In genomic region chrX:136200466-136200865, GRCh38 we compare ENCODE assay signal across 10 cellular contexts. TPM values are rescaled to one million over a fixed set of nuclear protein-coding genes. Genes with fewer than 3 reads are reported as not detected.
DNase-seq lines count a peak whose midpoint lies in the region; ATAC-seq and TF ChIP-seq lines count a peak whose summit lies in the region.
"Had no signal": no experiment of that assay in that cellular context is flagged by ENCODE, and none has a peak within 500 bp of the region (broad histone marks: within the 10 kb centered on the region; RNA-seq: fewer than 3 reads in every experiment).

No MANE protein-coding gene starts in this region.

- peaks cover 48 to 76% of the 10 kb centered on the region in 2 donors for H3K4me1 ChIP-seq in thyroid gland

- peak in 3 of 6 experiments; percentile 25 to 53 (median 29) for TF ChIP-seq CTCF in thyroid gland (IDR thresholded peaks at IDR 0.05)

- peak; percentile 69 for DNase-seq in activated CD4-positive, alpha-beta T cell treated with anti-CD3 and anti-CD28 coated beads, Interleukin-2, amount 10 ng/mL, durations not matched to agents 24 days and 14 days
- no peak for DNase-seq in activated CD4-positive, alpha-beta T cell treated with anti-CD3 and anti-CD28 coated beads, Interleukin-2, amount 50 U/mL, for 4 hours
- DNase-seq in RPMI8226 (peak; percentile 6), germinal center (ENCODE audit: low spot score) (peak; percentile 3), thyroid gland (no peak), hepatic stellate cell (ENCODE audit: low spot score) (no peak)

- H3K36me3 ChIP-seq in thyroid gland: no peaks in the 10 kb centered on the region
- H3K36me3 ChIP-seq: neutrophil had no signal

- ATAC-seq in GM21528 (IDR thresholded peaks at IDR 0.05; ENCODE audit: low FRiP score, unreplicated experiment) (no peak), GM19455 (IDR thresholded peaks at IDR 0.05; ENCODE audit: unreplicated experiment) (no peak)

- H3K27ac ChIP-seq in thyroid gland: peak overlapping the region; percentile 70 to 90 (median 82)
- H3K27ac ChIP-seq: neutrophil had no signal

- H3K9me3 ChIP-seq in thyroid gland: no peaks in the 10 kb centered on the region
- H3K9me3 ChIP-seq: neutrophil had no signal

- no peak overlapping the region for H3K4me3 Mint-ChIP-seq in activated CD4-positive, alpha-beta T cell treated with anti-CD3 and anti-CD28 coated beads, Interleukin-2, amount 10 ng/mL, durations not matched to agents 24 days and 14 days
- H3K4me3 Mint-ChIP-seq: CD14-positive monocyte had no signal

- no peaks in the 10 kb centered on the region for H3K9me3 Mint-ChIP-seq in activated CD4-positive, alpha-beta T cell treated with anti-CD3 and anti-CD28 coated beads, Interleukin-2, amount 10 ng/mL, durations not matched to agents 24 days and 14 days
- H3K9me3 Mint-ChIP-seq: CD14-positive monocyte had no signal

- H3K4me3 ChIP-seq in thyroid gland (replicated peaks in 1 of 3): no peak overlapping the region

- intact Hi-C loops in activated CD4-positive, alpha-beta T cell treated with anti-CD3 and anti-CD28 coated beads, Interleukin-2, amount 10 ng/mL, durations not matched to agents 24 days and 14 days (cut with micrococcal nuclease): loop anchor here (5.0 to 10.0 kb wide), 2 partner anchors 56 to 173 kb away; partner anchors contain the start of gene FHL1
- intact Hi-C loops in thyroid gland (cut with DNase I): loop anchor here (10.0 kb wide), 1 partner anchor 46 kb away; no protein-coding TSS in a partner anchor

- H3K27me3 ChIP-seq in thyroid gland: no peaks in the 10 kb centered on the region
- H3K27me3 ChIP-seq: neutrophil had no signal

- TF ChIP-seq POLR2A in thyroid gland (IDR thresholded peaks at IDR 0.05): no peak

- H3K36me3 Mint-ChIP-seq in activated CD4-positive, alpha-beta T cell treated with anti-CD3 and anti-CD28 coated beads, Interleukin-2, amount 10 ng/mL, durations not matched to agents 24 days and 14 days (ENCODE audit: low read depth): no peaks in the 10 kb centered on the region
- H3K36me3 Mint-ChIP-seq: CD14-positive monocyte had no signal

- no peak overlapping the region for H3K27ac Mint-ChIP-seq in activated CD4-positive, alpha-beta T cell treated with anti-CD3 and anti-CD28 coated beads, Interleukin-2, amount 10 ng/mL, durations not matched to agents 24 days and 14 days
- H3K27ac Mint-ChIP-seq: CD14-positive monocyte had no signal

- 39 to 50% methylated on average over 2 of the region's 2 CpGs for WGBS in thyroid gland, 2 donors

- H3K4me1 Mint-ChIP-seq in activated CD4-positive, alpha-beta T cell treated with anti-CD3 and anti-CD28 coated beads, Interleukin-2, amount 10 ng/mL, durations not matched to agents 24 days and 14 days: peaks cover 30% of the 10 kb centered on the region

- no peaks in the 10 kb centered on the region for H3K27me3 Mint-ChIP-seq in activated CD4-positive, alpha-beta T cell treated with anti-CD3 and anti-CD28 coated beads, Interleukin-2, amount 10 ng/mL, durations not matched to agents 24 days and 14 days

RNA-seq across cellular contexts. Expression of gene MAP7D3, which starts 50.7 kb away (rescaled TPM):
- total RNA-seq in activated CD4-positive, alpha-beta T cell treated with anti-CD3 and anti-CD28 coated beads, Interleukin-2, amount 10 ng/mL, durations not matched to agents 24 days and 14 days: 24.5 and 26.7 TPM in 2 replicates
- 10 to 100 TPM; 13.8 to 22.2 (median 14.6) TPM for total RNA-seq in thyroid gland

RNA-seq across cellular contexts. Expression of gene FHL1, which starts 53.1 kb away (rescaled TPM):
- total RNA-seq in activated CD4-positive, alpha-beta T cell treated with anti-CD3 and anti-CD28 coated beads, Interleukin-2, amount 10 ng/mL, durations not matched to agents 24 days and 14 days: 14.0 and 15.2 TPM in 2 replicates
- 100 to 1,000 TPM; 223 to 313 (median 230) TPM for total RNA-seq in thyroid gland

Comparison
In these comparisons a context has a peak if more than half of its experiments do, and no peak if none do; other contexts are left out.
1. DNase-seq: peak in activated CD4-positive, alpha-beta T cell treated with anti-CD3 and anti-CD28 coated beads, Interleukin-2, amount 10 ng/mL, durations not matched to agents 24 days and 14 days (single experiment), RPMI8226 (single experiment) and germinal center (single experiment); none in activated CD4-positive, alpha-beta T cell treated with anti-CD3 and anti-CD28 coated beads, Interleukin-2, amount 50 U/mL, for 4 hours (0 of 2), thyroid gland (0 of 2) and hepatic stellate cell (single experiment).
2. RNA of gene FHL1, which starts 53.1 kb away (total RNA-seq): 223 to 313 TPM in thyroid gland; 14.0 to 15.2 TPM in activated CD4-positive, alpha-beta T cell treated with anti-CD3 and anti-CD28 coated beads, Interleukin-2, amount 10 ng/mL, durations not matched to agents 24 days and 14 days; every median in the first group is over 10 times any median in the second.